25 cellular contexts compared by ENCODE assay signal in the genomic region with DNA sequence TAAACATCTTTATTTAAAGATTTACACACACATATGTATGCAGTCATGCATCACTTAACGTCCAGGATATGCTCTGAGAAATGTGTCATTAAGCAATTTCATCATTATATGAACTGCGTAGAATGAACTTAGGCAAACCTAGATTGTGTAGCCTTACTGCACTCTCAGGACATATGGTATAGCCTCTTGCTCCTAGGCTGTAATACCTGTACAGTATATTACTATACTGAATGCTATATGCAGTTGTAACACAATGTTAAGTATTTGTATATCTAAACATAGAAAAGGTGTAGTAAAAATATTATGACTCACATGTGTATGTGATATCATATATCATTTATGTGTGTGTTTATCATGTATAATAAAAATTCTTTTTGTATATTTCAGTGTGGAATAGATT.
"Had no signal": no experiment of that assay in that cellular context is flagged by ENCODE, and none has a peak within 500 bp of the region (broad histone marks: within the 10 kb centered on the region; RNA-seq: fewer than 3 reads in every experiment).

No MANE protein-coding gene starts in this region.

- FAIRE-seq: small intestine, urothelium cell line had no signal

- H3K4me1 ChIP-seq: neural progenitor cell, parathyroid adenoma, psoas muscle, right lobe of liver, sigmoid colon, stomach, thyroid gland, tibial nerve, upper lobe of left lung had no signal

- H3K27ac ChIP-seq: neural progenitor cell, ovary, parathyroid adenoma, right lobe of liver, sigmoid colon, stomach, thoracic aorta, thyroid gland, tibial nerve, upper lobe of left lung had no signal

- H3K9me3 ChIP-seq: ovary, psoas muscle, right lobe of liver, sigmoid colon, stomach, thoracic aorta, thyroid gland, tibial nerve, upper lobe of left lung had no signal

- ATAC-seq: natural killer cell; right cardiac atrium; right lobe of liver; stimulated activated effector memory CD8-positive, alpha-beta T cell treated with anti-CD3 and anti-CD28 coated beads, Interleukin-12 subunit alpha, Interleukin-12 subunit beta, amount 100 ng/mL, for 72 hours; stimulated activated naive B cell treated with anti-CD40 and anti-IgM and Interleukin-4, amounts not matched to agents 10 μg/mL and 1 μg/mL and 100 μg/mL, for 72 hours had no signal

- H3K36me3 ChIP-seq: ovary had no signal

- H3K4me2 ChIP-seq: neural progenitor cell had no signal

- H2AFZ ChIP-seq: neural progenitor cell, parathyroid adenoma had no signal

- H3K27me3 ChIP-seq: neural progenitor cell, ovary, right lobe of liver, sigmoid colon, stomach, thyroid gland, tibial nerve, upper lobe of left lung had no signal

- DNase-seq: natural killer cell; occipital lobe; ovary; posterior cingulate gyrus; psoas muscle; right cardiac atrium; right lobe of liver; sigmoid colon; small intestine; stimulated activated CD4-positive, alpha-beta T cell treated with anti-CD3 and anti-CD28 coated beads, Interleukin-15, amount 100 ng/mL, for 24 hours; stimulated activated CD4-positive, alpha-beta T cell treated with anti-CD3 and anti-CD28 coated beads, Interleukin-2, amount 100 ng/mL, for 24 hours; stimulated activated CD4-positive, alpha-beta T cell treated with anti-CD3 and anti-CD28 coated beads, Interleukin-2, amount 100 ng/mL, for 48 hours; stimulated activated CD4-positive, alpha-beta T cell treated with anti-CD3 and anti-CD28 coated beads, Interleukin-4, amount 100 ng/mL, for 24 hours; stimulated activated naive B cell treated with anti-CD40 and anti-IgM and Interleukin-4, amounts not matched to agents 10 μg/mL and 1 μg/mL and 100 μg/mL, for 72 hours; stimulated activated naive CD4-positive, alpha-beta T cell treated with Interleukin-2 at 50 U/mL for 16 hours; stomach; thyroid gland; trophoblast cell; upper lobe of left lung had no signal

- H3K9ac ChIP-seq: neural progenitor cell, parathyroid adenoma had no signal

- H3K4me3 ChIP-seq: neural progenitor cell, ovary, psoas muscle, right lobe of liver, sigmoid colon, stomach, thoracic aorta, thyroid gland, tibial nerve, upper lobe of left lung had no signal
